In genomic region chr18:79429381-79429780, GRCh38 we compare ENCODE assay signal across 17 cellular contexts. TPM values are rescaled to one million over a fixed set of nuclear protein-coding genes. Genes with fewer than 3 reads are reported as not detected.
DNase-seq lines count a peak whose midpoint lies in the region; ATAC-seq and TF ChIP-seq lines count a peak whose summit lies in the region.
"Had no signal": no experiment of that assay in that cellular context is flagged by ENCODE, and none has a peak within 500 bp of the region (broad histone marks: within the 10 kb centered on the region; RNA-seq: fewer than 3 reads in every experiment).

No MANE protein-coding gene starts in this region.

- no peaks in the 10 kb centered on the region for H3K9me3 Mint-ChIP-seq in activated naive CD8-positive, alpha-beta T cell treated with anti-CD3 and anti-CD28 coated beads for 36 hours
- H3K9me3 Mint-ChIP-seq in activated naive CD8-positive, alpha-beta T cell treated with anti-CD3 and anti-CD28 coated beads, Interleukin-2, amount 50 U/mL, for 24 hours, result no peaks in the 10 kb centered on the region
- H3K9me3 Mint-ChIP-seq in activated B cell treated with CpG ODN at 0.5 μM for 24 hours, result no peaks in the 10 kb centered on the region
- H3K9me3 Mint-ChIP-seq in chondrocyte (ENCODE audit: low read depth), result no peaks in the 10 kb centered on the region

- H3K36me3 Mint-ChIP-seq in activated naive CD8-positive, alpha-beta T cell treated with anti-CD3 and anti-CD28 coated beads for 36 hours, result peaks cover 23% of the 10 kb centered on the region
- peaks cover 29% of the 10 kb centered on the region for H3K36me3 Mint-ChIP-seq in activated naive CD8-positive, alpha-beta T cell treated with anti-CD3 and anti-CD28 coated beads, Interleukin-2, amount 50 U/mL, for 24 hours (ENCODE audit: low read depth)
- H3K36me3 Mint-ChIP-seq in activated B cell treated with CpG ODN at 0.5 μM for 24 hours (ENCODE audit: low read depth) (peaks cover 59% of the 10 kb centered on the region), chondrocyte (ENCODE audit: low read depth) (peaks cover 4% of the 10 kb centered on the region)

- H3K27ac Mint-ChIP-seq in activated naive CD8-positive, alpha-beta T cell treated with anti-CD3 and anti-CD28 coated beads for 36 hours, result peak overlapping the region; percentile 20
- H3K27ac Mint-ChIP-seq in activated naive CD8-positive, alpha-beta T cell treated with anti-CD3 and anti-CD28 coated beads, Interleukin-2, amount 50 U/mL, for 24 hours, result no peak overlapping the region
- peak overlapping the region; percentile 50 for H3K27ac Mint-ChIP-seq in activated B cell treated with CpG ODN at 0.5 μM for 24 hours
- no peak overlapping the region for H3K27ac Mint-ChIP-seq in chondrocyte (ENCODE audit: unreplicated experiment)

- ATAC-seq in activated naive CD8-positive, alpha-beta T cell treated with anti-CD3 and anti-CD28 coated beads, Interleukin-2, amount 50 U/mL, for 24 hours, result no peak
- ATAC-seq in activated B cell treated with CpG ODN at 0.5 μM for 24 hours (ENCODE audit: low read depth), result no peak

- intact Hi-C loops in activated B cell treated with CpG ODN at 0.5 μM for 24 hours (cut with micrococcal nuclease), result no loop called here

- POLR2A ChIA-PET in activated B cell treated with CpG ODN at 0.5 μM for 24 hours (lab: Charles Lee), result no interaction called here

- CTCF ChIA-PET in activated B cell treated with CpG ODN at 0.5 μM for 24 hours (lab: Charles Lee), result no interaction called here

- TF ChIP-seq CTCF in activated B cell treated with CpG ODN at 0.5 μM for 24 hours (IDR thresholded peaks at IDR 0.05), result no peak
- TF ChIP-seq CTCF in chondrocyte (IDR thresholded peaks at IDR 0.05), result no peak

- DNase-seq in DMS79 treated with DMSO at 0.1 percent for 48 hours (lab: John Stamatoyannopoulos, UW) (peak; percentile 10), DMS79 (lab: John Stamatoyannopoulos, UW) (no peak), activated B cell treated with CpG ODN at 0.5 μM for 24 hours (no peak), iPS-NIHi7 (ENCODE audit: extremely low spot score) (no peak), chondrocyte (ENCODE audit: low spot score) (no peak)
- DNase-seq in activated naive CD8-positive, alpha-beta T cell treated with anti-CD3 and anti-CD28 coated beads for 36 hours, result no peak
- no peak for DNase-seq in activated naive CD8-positive, alpha-beta T cell treated with anti-CD3 and anti-CD28 coated beads, Interleukin-2, amount 50 U/mL, for 24 hours
- DNase-seq in stimulated activated CD4-positive, alpha-beta T cell treated with anti-CD3 and anti-CD28 coated beads, Interleukin-15, amount 100 ng/mL, for 24 hours, result no peak
- DNase-seq: AML-193, Caco-2, GM23248, Kasumi-1, NCI-H1694, NCI-H2081, NCI-H446, NCI-H526, SJCRH30 had no signal

- H3K4me3 Mint-ChIP-seq in activated naive CD8-positive, alpha-beta T cell treated with anti-CD3 and anti-CD28 coated beads for 36 hours, result no peak overlapping the region
- H3K4me3 Mint-ChIP-seq in activated naive CD8-positive, alpha-beta T cell treated with anti-CD3 and anti-CD28 coated beads, Interleukin-2, amount 50 U/mL, for 24 hours, result no peak overlapping the region
- no peak overlapping the region for H3K4me3 Mint-ChIP-seq in activated B cell treated with CpG ODN at 0.5 μM for 24 hours
- no peak overlapping the region for H3K4me3 Mint-ChIP-seq in chondrocyte (ENCODE audit: unreplicated experiment)

- no peaks in the 10 kb centered on the region for H3K27me3 Mint-ChIP-seq in activated naive CD8-positive, alpha-beta T cell treated with anti-CD3 and anti-CD28 coated beads for 36 hours
- H3K27me3 Mint-ChIP-seq in activated naive CD8-positive, alpha-beta T cell treated with anti-CD3 and anti-CD28 coated beads, Interleukin-2, amount 50 U/mL, for 24 hours, result no peaks in the 10 kb centered on the region
- H3K27me3 Mint-ChIP-seq in activated B cell treated with CpG ODN at 0.5 μM for 24 hours, result no peaks in the 10 kb centered on the region
- H3K27me3 Mint-ChIP-seq in chondrocyte (ENCODE audit: low read depth), result peaks cover 10% of the 10 kb centered on the region

- H3K4me1 Mint-ChIP-seq in activated naive CD8-positive, alpha-beta T cell treated with anti-CD3 and anti-CD28 coated beads for 36 hours, result peaks cover 13% of the 10 kb centered on the region
- H3K4me1 Mint-ChIP-seq in activated naive CD8-positive, alpha-beta T cell treated with anti-CD3 and anti-CD28 coated beads, Interleukin-2, amount 50 U/mL, for 24 hours, result peaks cover 20% of the 10 kb centered on the region
- H3K4me1 Mint-ChIP-seq in activated B cell treated with CpG ODN at 0.5 μM for 24 hours (peaks cover 28% of the 10 kb centered on the region), chondrocyte (ENCODE audit: low read depth) (peaks cover 11% of the 10 kb centered on the region)

RNA-seq across cellular contexts. Expression of gene NFATC1, which starts 33.7 kb away (rescaled TPM):
- 10 to 100 TPM; 94.2 to 98.5 TPM for total RNA-seq in activated naive CD8-positive, alpha-beta T cell treated with anti-CD3 and anti-CD28 coated beads for 36 hours
- total RNA-seq in activated B cell treated with CpG ODN at 0.5 μM for 24 hours (49.0 and 52.6 TPM in 2 replicates), chondrocyte (7.1 to 12.5 TPM (median 7.3 TPM) in 3 replicates)

Comparison
In these comparisons a context has a peak if more than half of its experiments do, and no peak if none do; other contexts are left out.
1. H3K27ac Mint-ChIP-seq: peak in activated naive CD8-positive, alpha-beta T cell treated with anti-CD3 and anti-CD28 coated beads for 36 hours (single experiment) and activated B cell treated with CpG ODN at 0.5 μM for 24 hours (single experiment); none in activated naive CD8-positive, alpha-beta T cell treated with anti-CD3 and anti-CD28 coated beads, Interleukin-2, amount 50 U/mL, for 24 hours (single experiment) and chondrocyte (single experiment).